8 cellular contexts compared by ENCODE assay signal in genomic region chr19:46413262-46414031, GRCh38. TPM values are rescaled to one million over a fixed set of nuclear protein-coding genes. Genes with fewer than 3 reads are reported as not detected.
DNase-seq lines count a peak whose midpoint lies in the region; TF ChIP-seq lines count a peak whose summit lies in the region.

CCDC8 (minus strand) TSS chr19:46413564; CDS start chr19:46412810, 754 bp downstream.

- H3K27ac Mint-ChIP-seq in HFFc6, result peak within 1 kb of the TSS; percentile 72

- H4K20me1 ChIP-seq in SK-N-SH (ENCODE audit: insufficient read depth), result no peaks in the 10 kb centered on the region

- H3K27me3 ChIP-seq in brain microvascular endothelial cell (replicated peaks), result no peaks in the 10 kb centered on the region
- H3K27me3 ChIP-seq in SK-N-SH (ENCODE audit: insufficient read depth), result no peaks in the 10 kb centered on the region

- H3K9me3 Mint-ChIP-seq in HFFc6, result no peaks in the 10 kb centered on the region

- no peaks in the 10 kb centered on the region for H3K36me3 ChIP-seq in brain microvascular endothelial cell (replicated peaks)
- no peaks in the 10 kb centered on the region for H3K36me3 ChIP-seq in SK-N-SH (replicated peaks in 1 of 2; ENCODE audit: control insufficient read depth in 1 of 2, insufficient read depth in 2 of 2, low read length in 1 of 2)

- H3K4me1 ChIP-seq in SK-N-SH (ENCODE audit: control insufficient read depth in 1 of 2, insufficient read depth in 2 of 2, low read depth in 1 of 2, low read length in 1 of 2), result peaks cover 4 to 8% of the 10 kb centered on the region in 2 experiments; a peak in 3 of 4 replicates

- POLR2A ChIA-PET in SK-N-SH (lab: Yijun Ruan, JAX), result no interaction called here

- peaks cover 5% of the 10 kb centered on the region; the same call in 1 of the 2 replicates for H3K36me3 Mint-ChIP-seq in HFFc6 (ENCODE audit: low read depth)

- H2AFZ ChIP-seq in SK-N-SH (ENCODE audit: low read depth), result no peak within 1 kb of the TSS

- in situ Hi-C loops in brain microvascular endothelial cell (cut with HindIII; ENCODE audit: low pct_ligation_motif_present, low sequenced_read_pairs), result no loop called here

- no peaks in the 10 kb centered on the region for H3K9me2 ChIP-seq in SK-N-SH

- no peak for TF ChIP-seq RAD21 in SK-N-SH (IDR thresholded peaks at IDR 0.05; ENCODE audit: low read length)

- CTCF ChIA-PET in SK-N-SH (lab: Yijun Ruan, JAX), result interaction anchor here (5.7 kb wide), 1 partner anchor 12 kb away, joined by 31 read pairs; no protein-coding TSS in a partner anchor

- no peak for TF ChIP-seq CTCF in HFFc6 (IDR thresholded peaks at IDR 0.05)
- no peak for TF ChIP-seq CTCF in brain microvascular endothelial cell (IDR thresholded peaks at IDR 0.05; ENCODE audit: low read depth, low read length, missing control alignments)
- TF ChIP-seq CTCF in SK-N-SH (IDR thresholded peaks at IDR 0.05), result no peak

- H3K4me3 Mint-ChIP-seq in HFFc6, result peak within 1 kb of the TSS; percentile 86

- peaks cover 40% of the 10 kb centered on the region for H3K4me1 Mint-ChIP-seq in HFFc6 (ENCODE audit: low read depth)

- no peaks in the 10 kb centered on the region for H3K9me3 ChIP-seq in SK-N-SH

- peak; percentile 64 for DNase-seq in HFFc6
- peak; percentile 81 for DNase-seq in brain microvascular endothelial cell
- DNase-seq in inferior parietal cortex (ENCODE audit: extremely low spot score), result peak; percentile 59
- DNase-seq in smooth muscle cell of the brain vasculature (ENCODE audit: low read depth, low spot score), result peak; percentile 90
- no peak for DNase-seq in NCI-H774 (lab: John Stamatoyannopoulos, UW)
- DNase-seq in SK-N-SH, result no peak
- DNase-seq in NK-92 treated with Interleukin-12 subunit alpha and Interleukin-12 subunit beta, amount 100 ng/mL, for 24 hours (lab: John Stamatoyannopoulos, UW), result no peak
- DNase-seq in UCSD-AML1 (lab: John Stamatoyannopoulos, UW; ENCODE audit: unreplicated experiment), result no peak

- peak within 1 kb of the TSS; percentile 61 for H3K27ac ChIP-seq in brain microvascular endothelial cell
- H3K27ac ChIP-seq in SK-N-SH (ENCODE audit: low read depth in 2 of 2, low read length in 1 of 2), result no peak within 1 kb of the TSS

- TF ChIP-seq EP300 in SK-N-SH (IDR thresholded peaks at IDR 0.05; ENCODE audit: borderline replicate concordance in 1 of 2, low read depth in 1 of 2, low read length in 1 of 2), result no peak

- 94% methylated on average over 31 of the region's 46 CpGs for WGBS in SK-N-SH (ENCODE audit: low lambda C conversion rate)

- no peak within 1 kb of the TSS for H3K4me2 ChIP-seq in SK-N-SH

- no peak within 1 kb of the TSS for H3K9ac ChIP-seq in SK-N-SH

- H3K4me3 ChIP-seq in brain microvascular endothelial cell (ENCODE audit: low read depth, low read length) (peak within 1 kb of the TSS; percentile 67), SK-N-SH (ENCODE audit: low read depth in 2 of 2, low read length in 1 of 2) (no peak within 1 kb of the TSS)

- no peaks in the 10 kb centered on the region for H3K79me2 ChIP-seq in SK-N-SH (ENCODE audit: insufficient read depth)

- peaks cover 15% of the 10 kb centered on the region for H3K27me3 Mint-ChIP-seq in HFFc6 (ENCODE audit: insufficient read depth)

- no peaks in the 10 kb centered on the region for H3F3A ChIP-seq in SK-N-SH (replicated peaks; ENCODE audit: insufficient read depth)

TF ChIP-seq in SK-N-SH, 30 proteins besides CTCF, POLR2A, EP300 and RAD21:
- no peak for TF ChIP-seq ELF1 (IDR thresholded peaks at IDR 0.05)
- no peak for TF ChIP-seq ZBTB33 (IDR thresholded peaks at IDR 0.05; ENCODE audit: borderline replicate concordance, low read depth)
- no peak for TF ChIP-seq FOSL2 (IDR thresholded peaks at IDR 0.05; ENCODE audit: borderline replicate concordance, low read depth)

RNA-seq across cellular contexts. Expression of gene CCDC8, which starts in this region (rescaled TPM):
- total RNA-seq in HFFc6 (2021; fragmentation: NEBNext Ultra II Directional; extraction: Animal tissue kit (Norgen Biotek cat#: 25700)), result 10 to 100 TPM in 4 of 6 experiments, 1 to 10 TPM in 2; 6.3 to 10.6 (median 10.2) TPM
- polyA plus RNA-seq in SK-N-SH (2012; rRNA removed), result 0.03 TPM in 1 of 2 replicates, not detected in the other
- polyA plus RNA-seq in SK-N-SH (2012; cell fraction: cytosol; rRNA removed), result 0.01 TPM in 2 replicates
- 0.04 and 0.06 TPM in 2 replicates for polyA plus RNA-seq in SK-N-SH (2012; cell fraction: nucleus; rRNA removed)

Comparison
In these comparisons a context has a peak if more than half of its experiments do, and no peak if none do; other contexts are left out.
1. DNase-seq: peak in HFFc6 (single experiment), brain microvascular endothelial cell (single experiment), inferior parietal cortex (single experiment) and smooth muscle cell of the brain vasculature (single experiment); none in NCI-H774 (single experiment), SK-N-SH (single experiment), NK-92 treated with Interleukin-12 subunit alpha and Interleukin-12 subunit beta, amount 100 ng/mL, for 24 hours (single experiment) and UCSD-AML1 (single experiment).